In genomic region chr10:23342213-23342884, GRCh38 we compare ENCODE assay signal across 2 cellular contexts.
TF ChIP-seq lines count a peak whose summit lies in the region.

No MANE protein-coding gene starts in this region.

TF ChIP-seq in H1, 55 proteins besides CTCF, POLR2A, EP300 and RAD21:
- no peak for TF ChIP-seq BACH1 (IDR thresholded peaks at IDR 0.05; ENCODE audit: low read length)
- no peak for TF ChIP-seq GABPA (IDR thresholded peaks at IDR 0.05; ENCODE audit: borderline replicate concordance, insufficient read depth, low read length)
- no peak for TF ChIP-seq CHD1 (IDR thresholded peaks at IDR 0.05; ENCODE audit: low read depth, low read length)
- TF ChIP-seq CEBPB (IDR thresholded peaks at IDR 0.05; ENCODE audit: low read depth, low read length): no peak

TF ChIP-seq in GM23338, 12 proteins besides CTCF, POLR2A, EP300 and RAD21:
- TF ChIP-seq CREB1 (CRISPR knock-in tag; IDR thresholded peaks at IDR 0.05; ENCODE audit: low read depth) (no peak), JUNB (IDR thresholded peaks at IDR 0.05; ENCODE audit: unreplicated experiment) (no peak), STAT1 (IDR thresholded peaks at IDR 0.05; ENCODE audit: unreplicated experiment) (no peak), NANOG (IDR thresholded peaks at IDR 0.05; ENCODE audit: borderline replicate concordance) (no peak), ZNF114 (CRISPR knock-in tag; IDR thresholded peaks at IDR 0.05) (no peak), EZH2 (IDR thresholded peaks at IDR 0.05; ENCODE audit: low read depth, unreplicated experiment) (no peak), EZH2phosphoT487 (IDR thresholded peaks at IDR 0.05; ENCODE audit: unreplicated experiment) (no peak), POLR2AphosphoS5 (IDR thresholded peaks at IDR 0.05; ENCODE audit: low read depth) (no peak), ZNF331 (CRISPR knock-in tag; IDR thresholded peaks at IDR 0.05; ENCODE audit: low read depth) (no peak)
- TF ChIP-seq, protein P1, sequence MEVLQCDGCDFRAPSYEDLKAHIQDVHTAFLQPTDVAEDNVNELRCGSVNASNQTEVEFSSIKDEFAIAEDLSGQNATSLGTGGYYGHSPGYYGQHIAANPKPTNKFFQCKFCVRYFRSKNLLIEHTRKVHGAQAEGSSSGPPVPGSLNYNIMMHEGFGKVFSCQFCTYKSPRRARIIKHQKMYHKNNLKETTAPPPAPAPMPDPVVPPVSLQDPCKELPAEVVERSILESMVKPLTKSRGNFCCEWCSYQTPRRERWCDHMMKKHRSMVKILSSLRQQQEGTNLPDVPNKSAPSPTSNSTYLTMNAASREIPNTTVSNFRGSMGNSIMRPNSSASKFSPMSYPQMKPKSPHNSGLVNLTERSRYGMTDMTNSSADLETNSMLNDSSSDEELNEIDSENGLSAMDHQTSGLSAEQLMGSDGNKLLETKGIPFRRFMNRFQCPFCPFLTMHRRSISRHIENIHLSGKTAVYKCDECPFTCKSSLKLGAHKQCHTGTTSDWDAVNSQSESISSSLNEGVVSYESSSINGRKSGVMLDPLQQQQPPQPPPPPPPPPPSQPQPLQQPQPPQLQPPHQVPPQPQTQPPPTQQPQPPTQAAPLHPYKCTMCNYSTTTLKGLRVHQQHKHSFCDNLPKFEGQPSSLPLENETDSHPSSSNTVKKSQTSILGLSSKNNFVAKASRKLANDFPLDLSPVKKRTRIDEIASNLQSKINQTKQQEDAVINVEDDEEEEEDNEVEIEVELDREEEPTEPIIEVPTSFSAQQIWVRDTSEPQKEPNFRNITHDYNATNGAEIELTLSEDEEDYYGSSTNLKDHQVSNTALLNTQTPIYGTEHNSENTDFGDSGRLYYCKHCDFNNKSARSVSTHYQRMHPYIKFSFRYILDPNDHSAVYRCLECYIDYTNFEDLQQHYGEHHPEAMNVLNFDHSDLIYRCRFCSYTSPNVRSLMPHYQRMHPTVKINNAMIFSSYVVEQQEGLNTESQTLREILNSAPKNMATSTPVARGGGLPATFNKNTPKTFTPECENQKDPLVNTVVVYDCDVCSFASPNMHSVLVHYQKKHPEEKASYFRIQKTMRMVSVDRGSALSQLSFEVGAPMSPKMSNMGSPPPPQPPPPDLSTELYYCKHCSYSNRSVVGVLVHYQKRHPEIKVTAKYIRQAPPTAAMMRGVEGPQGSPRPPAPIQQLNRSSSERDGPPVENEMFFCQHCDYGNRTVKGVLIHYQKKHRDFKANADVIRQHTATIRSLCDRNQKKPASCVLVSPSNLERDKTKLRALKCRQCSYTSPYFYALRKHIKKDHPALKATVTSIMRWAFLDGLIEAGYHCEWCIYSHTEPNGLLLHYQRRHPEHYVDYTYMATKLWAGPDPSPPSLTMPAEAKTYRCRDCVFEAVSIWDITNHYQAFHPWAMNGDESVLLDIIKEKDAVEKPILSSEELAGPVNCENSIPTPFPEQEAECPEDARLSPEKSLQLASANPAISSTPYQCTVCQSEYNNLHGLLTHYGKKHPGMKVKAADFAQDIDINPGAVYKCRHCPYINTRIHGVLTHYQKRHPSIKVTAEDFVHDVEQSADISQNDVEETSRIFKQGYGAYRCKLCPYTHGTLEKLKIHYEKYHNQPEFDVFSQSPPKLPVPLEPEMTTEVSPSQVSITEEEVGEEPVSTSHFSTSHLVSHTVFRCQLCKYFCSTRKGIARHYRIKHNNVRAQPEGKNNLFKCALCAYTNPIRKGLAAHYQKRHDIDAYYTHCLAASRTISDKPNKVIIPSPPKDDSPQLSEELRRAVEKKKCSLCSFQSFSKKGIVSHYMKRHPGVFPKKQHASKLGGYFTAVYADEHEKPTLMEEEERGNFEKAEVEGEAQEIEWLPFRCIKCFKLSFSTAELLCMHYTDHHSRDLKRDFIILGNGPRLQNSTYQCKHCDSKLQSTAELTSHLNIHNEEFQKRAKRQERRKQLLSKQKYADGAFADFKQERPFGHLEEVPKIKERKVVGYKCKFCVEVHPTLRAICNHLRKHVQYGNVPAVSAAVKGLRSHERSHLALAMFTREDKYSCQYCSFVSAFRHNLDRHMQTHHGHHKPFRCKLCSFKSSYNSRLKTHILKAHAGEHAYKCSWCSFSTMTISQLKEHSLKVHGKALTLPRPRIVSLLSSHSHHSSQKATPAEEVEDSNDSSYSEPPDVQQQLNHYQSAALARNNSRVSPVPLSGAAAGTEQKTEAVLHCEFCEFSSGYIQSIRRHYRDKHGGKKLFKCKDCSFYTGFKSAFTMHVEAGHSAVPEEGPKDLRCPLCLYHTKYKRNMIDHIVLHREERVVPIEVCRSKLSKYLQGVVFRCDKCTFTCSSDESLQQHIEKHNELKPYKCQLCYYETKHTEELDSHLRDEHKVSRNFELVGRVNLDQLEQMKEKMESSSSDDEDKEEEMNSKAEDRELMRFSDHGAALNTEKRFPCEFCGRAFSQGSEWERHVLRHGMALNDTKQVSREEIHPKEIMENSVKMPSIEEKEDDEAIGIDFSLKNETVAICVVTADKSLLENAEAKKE (CRISPR knock-in tag; IDR thresholded peaks at IDR 0.05): no peak
- TF ChIP-seq, protein P2, sequence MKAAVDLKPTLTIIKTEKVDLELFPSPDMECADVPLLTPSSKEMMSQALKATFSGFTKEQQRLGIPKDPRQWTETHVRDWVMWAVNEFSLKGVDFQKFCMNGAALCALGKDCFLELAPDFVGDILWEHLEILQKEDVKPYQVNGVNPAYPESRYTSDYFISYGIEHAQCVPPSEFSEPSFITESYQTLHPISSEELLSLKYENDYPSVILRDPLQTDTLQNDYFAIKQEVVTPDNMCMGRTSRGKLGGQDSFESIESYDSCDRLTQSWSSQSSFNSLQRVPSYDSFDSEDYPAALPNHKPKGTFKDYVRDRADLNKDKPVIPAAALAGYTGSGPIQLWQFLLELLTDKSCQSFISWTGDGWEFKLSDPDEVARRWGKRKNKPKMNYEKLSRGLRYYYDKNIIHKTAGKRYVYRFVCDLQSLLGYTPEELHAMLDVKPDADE (IDR thresholded peaks at IDR 0.05): no peak
- TF ChIP-seq, protein P3, sequence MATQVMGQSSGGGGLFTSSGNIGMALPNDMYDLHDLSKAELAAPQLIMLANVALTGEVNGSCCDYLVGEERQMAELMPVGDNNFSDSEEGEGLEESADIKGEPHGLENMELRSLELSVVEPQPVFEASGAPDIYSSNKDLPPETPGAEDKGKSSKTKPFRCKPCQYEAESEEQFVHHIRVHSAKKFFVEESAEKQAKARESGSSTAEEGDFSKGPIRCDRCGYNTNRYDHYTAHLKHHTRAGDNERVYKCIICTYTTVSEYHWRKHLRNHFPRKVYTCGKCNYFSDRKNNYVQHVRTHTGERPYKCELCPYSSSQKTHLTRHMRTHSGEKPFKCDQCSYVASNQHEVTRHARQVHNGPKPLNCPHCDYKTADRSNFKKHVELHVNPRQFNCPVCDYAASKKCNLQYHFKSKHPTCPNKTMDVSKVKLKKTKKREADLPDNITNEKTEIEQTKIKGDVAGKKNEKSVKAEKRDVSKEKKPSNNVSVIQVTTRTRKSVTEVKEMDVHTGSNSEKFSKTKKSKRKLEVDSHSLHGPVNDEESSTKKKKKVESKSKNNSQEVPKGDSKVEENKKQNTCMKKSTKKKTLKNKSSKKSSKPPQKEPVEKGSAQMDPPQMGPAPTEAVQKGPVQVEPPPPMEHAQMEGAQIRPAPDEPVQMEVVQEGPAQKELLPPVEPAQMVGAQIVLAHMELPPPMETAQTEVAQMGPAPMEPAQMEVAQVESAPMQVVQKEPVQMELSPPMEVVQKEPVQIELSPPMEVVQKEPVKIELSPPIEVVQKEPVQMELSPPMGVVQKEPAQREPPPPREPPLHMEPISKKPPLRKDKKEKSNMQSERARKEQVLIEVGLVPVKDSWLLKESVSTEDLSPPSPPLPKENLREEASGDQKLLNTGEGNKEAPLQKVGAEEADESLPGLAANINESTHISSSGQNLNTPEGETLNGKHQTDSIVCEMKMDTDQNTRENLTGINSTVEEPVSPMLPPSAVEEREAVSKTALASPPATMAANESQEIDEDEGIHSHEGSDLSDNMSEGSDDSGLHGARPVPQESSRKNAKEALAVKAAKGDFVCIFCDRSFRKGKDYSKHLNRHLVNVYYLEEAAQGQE (IDR thresholded peaks at IDR 0.05; ENCODE audit: unreplicated experiment): no peak
TF ChIP-seq in GM23338: peak in this region for 0.
